In the genomic region with DNA sequence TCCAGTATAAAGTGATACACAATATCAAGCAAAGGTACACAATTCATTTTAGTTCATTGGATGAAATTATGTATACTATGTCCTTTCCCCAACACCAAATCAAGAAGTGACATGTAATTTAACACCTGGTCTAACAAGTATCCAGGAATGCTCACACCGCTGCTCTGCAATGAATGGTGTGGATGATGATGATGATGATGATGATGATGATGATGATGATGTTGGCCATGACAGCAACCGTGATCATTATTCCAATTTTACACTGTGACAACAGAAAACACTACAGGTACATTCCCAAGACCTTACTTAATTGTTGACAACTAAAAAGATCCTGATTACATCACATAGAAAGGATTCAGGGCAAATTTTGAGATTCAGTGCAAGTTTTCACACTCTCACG, we compare ENCODE assay signal across 11 cellular contexts.
"Had no signal": no experiment of that assay in that cellular context is flagged by ENCODE, and none has a peak within 500 bp of the region (broad histone marks: within the 10 kb centered on the region; RNA-seq: fewer than 3 reads in every experiment).

No MANE protein-coding gene starts in this region.

- H3K4me2 ChIP-seq: GM23338, KMS-11 had no signal

- FAIRE-seq: H1, H54 had no signal

- H3K4me3 ChIP-seq: GM23338 had no signal

- H3K4me3 Mint-ChIP-seq: GM23338, H9, HFFc6, IgD-negative memory B cell had no signal

- DNase-seq: H9, HCEC 1CT, HFFc6, Karpas-422, KBM-7 had no signal

- ATAC-seq: GM23338 had no signal

- H3K36me3 Mint-ChIP-seq: IgD-negative memory B cell had no signal

- H2AFZ ChIP-seq: GM23338 had no signal

- H3K27ac Mint-ChIP-seq: GM23338, H9, HFFc6, IgD-negative memory B cell had no signal

- H3K27me3 Mint-ChIP-seq: IgD-negative memory B cell had no signal

- H3K27ac ChIP-seq: HL-60, KMS-11 had no signal

- H3K9ac ChIP-seq: KMS-11 had no signal

- H3K9me3 Mint-ChIP-seq: H9 had no signal

- H3K4me1 Mint-ChIP-seq: IgD-negative memory B cell had no signal
